ENCODE assay signal across 9 cellular contexts in the genomic region with DNA sequence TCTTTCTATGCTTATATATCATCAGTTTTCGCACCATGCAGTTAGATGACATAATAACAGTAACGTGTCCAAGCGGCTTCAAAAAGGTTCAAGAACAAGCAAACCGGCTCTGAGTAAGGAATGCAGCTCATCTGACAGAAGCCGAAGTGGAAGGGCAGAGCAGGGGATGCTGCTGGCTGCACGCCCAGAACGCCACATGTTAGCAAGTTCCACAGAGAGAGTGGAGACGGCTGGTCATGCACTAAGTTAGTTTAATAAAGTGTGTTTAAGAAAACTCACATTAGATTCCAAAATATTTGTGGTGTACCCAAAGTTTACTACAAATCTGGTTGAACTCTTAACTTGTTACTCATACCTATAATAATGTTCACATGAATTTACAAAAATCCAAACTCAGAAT.
DNase-seq lines count a peak whose midpoint lies in the region; ATAC-seq and TF ChIP-seq lines count a peak whose summit lies in the region.
"Had no signal": no experiment of that assay in that cellular context is flagged by ENCODE, and none has a peak within 500 bp of the region (broad histone marks: within the 10 kb centered on the region; RNA-seq: fewer than 3 reads in every experiment).

No MANE protein-coding gene starts in this region.

- no peaks in the 10 kb centered on the region for H3K9me3 Mint-ChIP-seq in T-helper 2 cell treated with Interferon-gamma antibody and Interleukin-4, amounts not matched to agents 5 μg/mL and 100 μg/mL, for 36 hours
- no peaks in the 10 kb centered on the region for H3K9me3 Mint-ChIP-seq in Caco-2 (ENCODE audit: unreplicated experiment)

- H3K36me3 ChIP-seq in BE2C: no peaks in the 10 kb centered on the region
- no peaks in the 10 kb centered on the region for H3K36me3 ChIP-seq in Caco-2 (ENCODE audit: control insufficient read depth, insufficient read depth, low read length)

- no peak overlapping the region for H3K4me3 Mint-ChIP-seq in T-helper 2 cell treated with Interferon-gamma antibody and Interleukin-4, amounts not matched to agents 5 μg/mL and 100 μg/mL, for 36 hours
- H3K4me3 Mint-ChIP-seq in Caco-2 (ENCODE audit: unreplicated experiment): no peak overlapping the region

- H3K9me3 ChIP-seq in BE2C (no peaks in the 10 kb centered on the region), Caco-2 (no peaks in the 10 kb centered on the region)

- H3K27ac Mint-ChIP-seq in T-helper 2 cell treated with Interferon-gamma antibody and Interleukin-4, amounts not matched to agents 5 μg/mL and 100 μg/mL, for 36 hours: no peak overlapping the region
- H3K27ac Mint-ChIP-seq in Caco-2 (ENCODE audit: unreplicated experiment): no peak overlapping the region

- H3K4me3 ChIP-seq in BE2C (ENCODE audit: low read depth, low read length) (no peak overlapping the region), dorsolateral prefrontal cortex (peak overlapping the region in 1 of 59 donors; percentile 25), Caco-2 (ENCODE audit: low read depth, low read length) (no peak overlapping the region)

- no peaks in the 10 kb centered on the region for H3K27me3 Mint-ChIP-seq in T-helper 2 cell treated with Interferon-gamma antibody and Interleukin-4, amounts not matched to agents 5 μg/mL and 100 μg/mL, for 36 hours (ENCODE audit: low read depth)
- no peaks in the 10 kb centered on the region for H3K27me3 Mint-ChIP-seq in Caco-2 (ENCODE audit: insufficient read depth, unreplicated experiment)

- no TSS peak for BruUV-seq in Caco-2 (replicated peaks; lab: Mats Ljungman, UMichigan)

- peaks cover 3% of the 10 kb centered on the region; the same call in 1 of the 2 replicates for H3K4me1 ChIP-seq in BE2C
- H3K4me1 ChIP-seq in Caco-2: no peaks in the 10 kb centered on the region

- TF ChIP-seq CTCF in BE2C (IDR thresholded peaks at IDR 0.05; ENCODE audit: low read depth, low read length): no peak
- no peak for TF ChIP-seq CTCF in dorsolateral prefrontal cortex (IDR thresholded peaks at IDR 0.05 in 54 of 56, conservative IDR thresholded peaks at IDR 0.05 in 2 of 56; ENCODE audit: low read depth in 1 of 56, partially characterized antibody in 56 of 56)
- TF ChIP-seq CTCF in Caco-2 (IDR thresholded peaks at IDR 0.05; ENCODE audit: insufficient read depth in 1 of 2, low read depth in 1 of 2, low read length in 1 of 2, severe bottlenecking in 1 of 2, unreplicated experiment in 1 of 2): no peak

- H3K4me1 Mint-ChIP-seq in T-helper 2 cell treated with Interferon-gamma antibody and Interleukin-4, amounts not matched to agents 5 μg/mL and 100 μg/mL, for 36 hours (ENCODE audit: low read depth): no peaks in the 10 kb centered on the region
- no peaks in the 10 kb centered on the region for H3K4me1 Mint-ChIP-seq in Caco-2 (ENCODE audit: low read depth, unreplicated experiment)

- CTCF ChIA-PET in Caco-2 (lab: Charles Lee): no interaction called here

- H3K27me3 ChIP-seq in BE2C (no peaks in the 10 kb centered on the region), dorsolateral prefrontal cortex (no peaks in the 10 kb centered on the region), Caco-2 (replicated peaks; ENCODE audit: control insufficient read depth, insufficient read depth, low read length) (no peaks in the 10 kb centered on the region)

- intact Hi-C loops in dorsolateral prefrontal cortex (cut with DNase I): no loop called here
- intact Hi-C loops in Caco-2 (cut with micrococcal nuclease; ENCODE audit: unreplicated experiment): no loop called here

- DNase-seq in BE2C (peak; percentile 77), NCI-H226 (peak; percentile 93), dorsolateral prefrontal cortex (peak; percentile 46 to 88 (median 77)), midbrain (lab: John Stamatoyannopoulos, UW) (peak; percentile 82), SKM-1 treated with dmso at 0.1 percent for 144 hours (lab: John Stamatoyannopoulos, UW; ENCODE audit: unreplicated experiment) (no peak), Caco-2 (no peak)
- no peak for DNase-seq in T-helper 2 cell treated with Interferon-gamma antibody and Interleukin-4, amounts not matched to agents 5 μg/mL and 100 μg/mL, for 36 hours (ENCODE audit: low spot score)
- DNase-seq: activated CD4-positive, alpha-beta T cell treated with anti-CD3 and anti-CD28 coated beads for 48 hours had no signal

- no peak for ATAC-seq in HG03442 (IDR thresholded peaks at IDR 0.05; ENCODE audit: unreplicated experiment)

- no peaks in the 10 kb centered on the region for H3K36me3 Mint-ChIP-seq in T-helper 2 cell treated with Interferon-gamma antibody and Interleukin-4, amounts not matched to agents 5 μg/mL and 100 μg/mL, for 36 hours (ENCODE audit: low read depth)
- no peaks in the 10 kb centered on the region for H3K36me3 Mint-ChIP-seq in Caco-2 (ENCODE audit: insufficient read depth, unreplicated experiment)

- peak overlapping the region in 1 of 59 donors; percentile 8 for H3K27ac ChIP-seq in dorsolateral prefrontal cortex

- POLR2A ChIA-PET in Caco-2 (lab: Charles Lee): no interaction called here

Comparison
In these comparisons a context has a peak if more than half of its experiments do, and no peak if none do; other contexts are left out.
1. DNase-seq: peak in BE2C (single experiment), NCI-H226 (single experiment), dorsolateral prefrontal cortex (10 of 10) and midbrain (single experiment); none in T-helper 2 cell treated with Interferon-gamma antibody and Interleukin-4, amounts not matched to agents 5 μg/mL and 100 μg/mL, for 36 hours (single experiment), SKM-1 treated with dmso at 0.1 percent for 144 hours (single experiment) and Caco-2 (0 of 2).